Comparison of ENCODE assay signal across 9 cellular contexts in the genomic region with DNA sequence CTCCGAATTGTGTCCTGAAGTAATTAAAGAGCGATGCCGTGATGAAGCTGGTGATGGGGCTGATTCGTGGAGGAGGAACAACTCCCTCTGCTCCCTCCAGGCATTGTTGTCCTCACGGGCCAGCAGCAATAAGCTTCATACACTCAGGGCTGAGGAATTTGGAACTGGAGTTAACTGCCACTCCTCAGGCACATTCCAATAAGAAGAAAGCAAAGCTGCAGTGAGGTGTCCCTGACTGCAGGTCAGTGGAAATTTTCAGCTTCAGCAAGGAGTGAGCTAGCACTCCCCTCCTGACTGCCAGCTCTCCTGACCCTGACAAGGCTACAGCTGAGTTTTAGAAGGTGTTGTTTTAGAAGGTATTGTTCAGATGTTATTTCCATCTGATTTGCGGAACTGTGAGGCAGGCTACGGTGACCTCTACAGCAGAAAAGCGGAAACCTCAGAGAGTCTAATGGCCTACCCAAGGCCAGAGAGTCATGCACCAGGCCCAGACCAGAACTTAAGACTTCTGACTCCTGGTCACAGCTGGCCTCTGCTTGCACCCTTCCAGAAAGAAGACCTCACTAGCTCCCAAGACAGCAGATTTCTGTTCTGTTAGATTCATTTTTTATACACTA.
DNase-seq lines count a peak whose midpoint lies in the region; ATAC-seq and TF ChIP-seq lines count a peak whose summit lies in the region.
"Had no signal": no experiment of that assay in that cellular context is flagged by ENCODE, and none has a peak within 500 bp of the region (broad histone marks: within the 10 kb centered on the region; RNA-seq: fewer than 3 reads in every experiment).

No MANE protein-coding gene starts in this region.

- no peak for TF ChIP-seq CTCF in PC-3 (conservative IDR thresholded peaks at IDR 0.05; ENCODE audit: low read depth, low read length)

- H3K4me2 ChIP-seq in PC-3 (ENCODE audit: low read length) = peak overlapping the region; percentile 77

- H4K20me1 ChIP-seq in PC-3 (ENCODE audit: low read length) = no peaks in the 10 kb centered on the region

- H3K27me3 Mint-ChIP-seq in activated naive CD4-positive, alpha-beta T cell treated with anti-CD3 and anti-CD28 coated beads for 36 hours (ENCODE audit: low read depth) = no peaks in the 10 kb centered on the region
- H3K27me3 Mint-ChIP-seq in T-helper 2 cell treated with Interferon-gamma antibody and Interleukin-4, amounts not matched to agents 5 μg/mL and 100 μg/mL, for 36 hours (ENCODE audit: low read depth) = no peaks in the 10 kb centered on the region

- H3K27ac ChIP-seq in PC-3 (ENCODE audit: low read length) (peak overlapping the region; percentile 69), muscle layer of colon (ENCODE audit: low read depth, low read length) (peak overlapping the region; percentile 50)
- H3K27ac ChIP-seq: SK-N-MC had no signal

- no peaks in the 10 kb centered on the region for H3K79me2 ChIP-seq in PC-3 (ENCODE audit: low read length)

- peaks cover 3% of the 10 kb centered on the region for H3F3A ChIP-seq in PC-3 (ENCODE audit: low read length, unreplicated experiment)

- POLR2A ChIA-PET in PC-3 (lab: Charles Lee; ENCODE audit: unreplicated experiment) = interaction anchor here (0.6 to 0.9 kb wide), 4 partner anchors 108 to 147 kb away, joined by 3 to 5 read pairs (median 3); no protein-coding TSS in a partner anchor

- intact Hi-C loops in PC-3 (cut with micrococcal nuclease) = loop anchor here (1.0 to 5.0 kb wide), 5 partner anchors 108 to 190 kb away; partner anchors contain the start of gene TGFBR3
- intact Hi-C loops in activated naive CD4-positive, alpha-beta T cell treated with anti-CD3 and anti-CD28 coated beads for 36 hours (cut with micrococcal nuclease) = no loop called here

- no peaks in the 10 kb centered on the region for H3K9me2 ChIP-seq in PC-3 (replicated peaks; ENCODE audit: low read length)

- no peaks in the 10 kb centered on the region for H3K27me3 ChIP-seq in PC-3 (ENCODE audit: low read length)
- no peaks in the 10 kb centered on the region for H3K27me3 ChIP-seq in muscle layer of colon (ENCODE audit: control insufficient read depth in 1 of 2, insufficient read depth in 2 of 2, low read length in 2 of 2)

- peaks cover 9% of the 10 kb centered on the region for H3K4me1 Mint-ChIP-seq in activated naive CD4-positive, alpha-beta T cell treated with anti-CD3 and anti-CD28 coated beads for 36 hours (ENCODE audit: low read depth)
- H3K4me1 Mint-ChIP-seq in T-helper 2 cell treated with Interferon-gamma antibody and Interleukin-4, amounts not matched to agents 5 μg/mL and 100 μg/mL, for 36 hours (ENCODE audit: low read depth) = peaks cover 10% of the 10 kb centered on the region

- BruUV-seq in PC-3 (replicated peaks; lab: Mats Ljungman, UMichigan) = TSS peak; percentile 80

- ATAC-seq in PC-3 (peak; percentile 85), esophagus mucosa (peak; percentile 85), GM18519 (IDR thresholded peaks at IDR 0.05; ENCODE audit: low FRiP score, unreplicated experiment) (no peak)

- no peaks in the 10 kb centered on the region for H3K9me3 Mint-ChIP-seq in activated naive CD4-positive, alpha-beta T cell treated with anti-CD3 and anti-CD28 coated beads for 36 hours
- no peaks in the 10 kb centered on the region for H3K9me3 Mint-ChIP-seq in T-helper 2 cell treated with Interferon-gamma antibody and Interleukin-4, amounts not matched to agents 5 μg/mL and 100 μg/mL, for 36 hours

- H3K9me3 ChIP-seq in PC-3 (ENCODE audit: low read length) (no peaks in the 10 kb centered on the region), muscle layer of colon (ENCODE audit: low read length) (no peaks in the 10 kb centered on the region)

- peak overlapping the region; percentile 66 for H2AFZ ChIP-seq in PC-3 (ENCODE audit: low read length)

- H3K9ac ChIP-seq in PC-3 (ENCODE audit: low read length) = peak overlapping the region; percentile 16; the same call in 1 of the 2 replicates
- H3K9ac ChIP-seq in muscle layer of colon (ENCODE audit: low read length) = no peak overlapping the region

- H3K36me3 ChIP-seq in PC-3 (ENCODE audit: low read depth, low read length) (no peaks in the 10 kb centered on the region), muscle layer of colon (ENCODE audit: insufficient read depth, low read length) (peaks cover 19% of the 10 kb centered on the region)

- peak; percentile 77 for DNase-seq in A172 (ENCODE audit: low spot score)
- peak; percentile 96 for DNase-seq in PC-3
- no peak for DNase-seq in activated naive CD4-positive, alpha-beta T cell treated with anti-CD3 and anti-CD28 coated beads for 36 hours
- DNase-seq in T-helper 2 cell treated with Interferon-gamma antibody and Interleukin-4, amounts not matched to agents 5 μg/mL and 100 μg/mL, for 36 hours (ENCODE audit: low spot score) = no peak
- no peak for DNase-seq in NCI-H1436 (lab: John Stamatoyannopoulos, UW)

- peaks cover 16% of the 10 kb centered on the region for H3K36me3 Mint-ChIP-seq in activated naive CD4-positive, alpha-beta T cell treated with anti-CD3 and anti-CD28 coated beads for 36 hours (ENCODE audit: low read depth)
- peaks cover 36% of the 10 kb centered on the region for H3K36me3 Mint-ChIP-seq in T-helper 2 cell treated with Interferon-gamma antibody and Interleukin-4, amounts not matched to agents 5 μg/mL and 100 μg/mL, for 36 hours (ENCODE audit: low read depth)

- H3K4me3 ChIP-seq in PC-3 (ENCODE audit: low read length) (peak overlapping the region; percentile 53), muscle layer of colon (ENCODE audit: low read depth in 1 of 2, low read length in 2 of 2) (peak overlapping the region in 1 of 2 donors; percentile 36)
- H3K4me3 ChIP-seq: SK-N-MC had no signal

- CTCF ChIA-PET in PC-3 (lab: Charles Lee) = interaction anchor here (0.7 to 1.4 kb wide), 4 partner anchors 114 to 296 kb away, joined by 3 to 6 read pairs (median 4); partner anchors contain the start of gene TGFBR3
- CTCF ChIA-PET in activated naive CD4-positive, alpha-beta T cell treated with anti-CD3 and anti-CD28 coated beads for 36 hours (lab: Charles Lee) = interaction anchor here (0.6 to 0.9 kb wide), 2 partner anchors 39 to 465 kb away, joined by 3 to 5 read pairs; no protein-coding TSS in a partner anchor

- no peak overlapping the region for H3K4me3 Mint-ChIP-seq in activated naive CD4-positive, alpha-beta T cell treated with anti-CD3 and anti-CD28 coated beads for 36 hours
- H3K4me3 Mint-ChIP-seq in T-helper 2 cell treated with Interferon-gamma antibody and Interleukin-4, amounts not matched to agents 5 μg/mL and 100 μg/mL, for 36 hours = no peak overlapping the region

- H3K4me1 ChIP-seq in PC-3 (ENCODE audit: insufficient read depth, low read length) (peaks cover 42% of the 10 kb centered on the region), muscle layer of colon (ENCODE audit: insufficient read depth, low read length) (peaks cover 68% of the 10 kb centered on the region)

- H3K27ac Mint-ChIP-seq in activated naive CD4-positive, alpha-beta T cell treated with anti-CD3 and anti-CD28 coated beads for 36 hours = no peak overlapping the region
- H3K27ac Mint-ChIP-seq in T-helper 2 cell treated with Interferon-gamma antibody and Interleukin-4, amounts not matched to agents 5 μg/mL and 100 μg/mL, for 36 hours = no peak overlapping the region

Comparison
In these comparisons a context has a peak if more than half of its experiments do, and no peak if none do; other contexts are left out.
1. DNase-seq: peak in A172 (single experiment) and PC-3 (single experiment); none in activated naive CD4-positive, alpha-beta T cell treated with anti-CD3 and anti-CD28 coated beads for 36 hours (single experiment), T-helper 2 cell treated with Interferon-gamma antibody and Interleukin-4, amounts not matched to agents 5 μg/mL and 100 μg/mL, for 36 hours (single experiment) and NCI-H1436 (single experiment).